In genomic region chr2:241049739-241050623, GRCh38 we compare ENCODE assay signal across 21 cellular contexts. TPM values are rescaled to one million over a fixed set of nuclear protein-coding genes. Genes with fewer than 3 reads are reported as not detected.
DNase-seq lines count a peak whose midpoint lies in the region; ATAC-seq and TF ChIP-seq lines count a peak whose summit lies in the region.
"Had no signal": no experiment of that assay in that cellular context is flagged by ENCODE, and none has a peak within 500 bp of the region (broad histone marks: within the 10 kb centered on the region; RNA-seq: fewer than 3 reads in every experiment).

No MANE protein-coding gene starts in this region.

- no peak for TF ChIP-seq POLR2A in thyroid gland (IDR thresholded peaks at IDR 0.05)

- no peaks in the 10 kb centered on the region for H3K4me1 Mint-ChIP-seq in chondrocyte (ENCODE audit: low read depth)
- H3K4me1 Mint-ChIP-seq: activated T-helper 17 cell treated with anti-CD3 and anti-CD28 coated beads, Interleukin-2, amount 50 U/mL, for 72 hours had no signal

- WGBS in thyroid gland, 2 donors: 73 to 77% methylated on average over 28 of the region's 38 CpGs

- H3K27ac ChIP-seq in thyroid gland: no peak overlapping the region
- H3K27ac ChIP-seq: gastrocnemius medialis, PC-9 had no signal

- H3K27me3 Mint-ChIP-seq in chondrocyte (ENCODE audit: low read depth): peaks cover 26% of the 10 kb centered on the region
- H3K27me3 Mint-ChIP-seq: activated T-helper 17 cell treated with anti-CD3 and anti-CD28 coated beads, Interleukin-2, amount 50 U/mL, for 72 hours; naive thymus-derived CD8-positive, alpha-beta T cell; stimulated activated naive CD8-positive, alpha-beta T cell treated with anti-CD3 and anti-CD28 coated beads, Interleukin-15, Interleukin-2, amounts not matched to agents 100 ng/mL and 50 ng/mL, for 24 hours had no signal

- H3K4me1 ChIP-seq in thyroid gland: no peaks in the 10 kb centered on the region
- H3K4me1 ChIP-seq: gastrocnemius medialis had no signal

- no peaks in the 10 kb centered on the region for H3K9me3 ChIP-seq in thyroid gland
- H3K9me3 ChIP-seq: gastrocnemius medialis had no signal

- peak; percentile 28 for DNase-seq in activated CD4-positive, CD25-positive, alpha-beta regulatory T cell treated with anti-CD3 and anti-CD28 coated beads, Interleukin-2, amount 50 U/mL, for 72 hours
- DNase-seq in chondrocyte (ENCODE audit: low spot score) (peak; percentile 92), islet precursor cell (peak; percentile 83), sciatic nerve (ENCODE audit: low spot score) (peak; percentile 52), thyroid gland (no peak)
- DNase-seq: 8988T; activated CD4-positive, alpha-beta T cell treated with anti-CD3 and anti-CD28 coated beads for 4 hours; effector CD8-positive, alpha-beta T cell; gastrocnemius medialis; GDM1; Karpas-422; NCI-H1436 treated with DMSO at 0.1 percent for 48 hours; NCI-H510A treated with DMSO at 0.1 percent for 48 hours; PC-9 had no signal

- H3K36me3 Mint-ChIP-seq in chondrocyte (ENCODE audit: low read depth): peaks cover 3% of the 10 kb centered on the region

- no peak overlapping the region for H3K4me3 ChIP-seq in thyroid gland (replicated peaks in 1 of 3)
- H3K4me3 ChIP-seq: gastrocnemius medialis, PC-9 had no signal

- no peak for TF ChIP-seq CTCF in chondrocyte (IDR thresholded peaks at IDR 0.05)
- no peak for TF ChIP-seq CTCF in thyroid gland (IDR thresholded peaks at IDR 0.05)

- H3K27ac Mint-ChIP-seq in chondrocyte (ENCODE audit: unreplicated experiment): no peak overlapping the region
- H3K27ac Mint-ChIP-seq: activated T-helper 17 cell treated with anti-CD3 and anti-CD28 coated beads, Interleukin-2, amount 50 U/mL, for 72 hours; CD8-positive, alpha-beta T cell; stimulated activated naive CD8-positive, alpha-beta T cell treated with anti-CD3 and anti-CD28 coated beads, Interleukin-15, Interleukin-2, amounts not matched to agents 100 ng/mL and 50 ng/mL, for 24 hours had no signal

- no peak for ATAC-seq in activated CD4-positive, CD25-positive, alpha-beta regulatory T cell treated with anti-CD3 and anti-CD28 coated beads, Interleukin-2, amount 50 U/mL, for 24 hours
- ATAC-seq in sciatic nerve (no peak), GM19455 (IDR thresholded peaks at IDR 0.05; ENCODE audit: unreplicated experiment) (no peak), HG02938 (IDR thresholded peaks at IDR 0.05; ENCODE audit: unreplicated experiment) (no peak)
- ATAC-seq: activated T-helper 17 cell treated with anti-CD3 and anti-CD28 coated beads, Interleukin-2, amount 50 U/mL, for 72 hours; naive thymus-derived CD8-positive, alpha-beta T cell had no signal

- no peaks in the 10 kb centered on the region for H3K27me3 ChIP-seq in thyroid gland
- H3K27me3 ChIP-seq: gastrocnemius medialis had no signal

- peaks cover 45 to 47% of the 10 kb centered on the region in 2 donors for H3K36me3 ChIP-seq in thyroid gland

- intact Hi-C loops in sciatic nerve (cut with DNase I) (no loop called here), thyroid gland (cut with DNase I) (no loop called here)

- H3K9me3 Mint-ChIP-seq in chondrocyte (ENCODE audit: low read depth): peaks cover 15% of the 10 kb centered on the region
- H3K9me3 Mint-ChIP-seq: activated T-helper 17 cell treated with anti-CD3 and anti-CD28 coated beads, Interleukin-2, amount 50 U/mL, for 72 hours had no signal

- no peak overlapping the region for H3K4me3 Mint-ChIP-seq in chondrocyte (ENCODE audit: unreplicated experiment)
- H3K4me3 Mint-ChIP-seq: activated T-helper 17 cell treated with anti-CD3 and anti-CD28 coated beads, Interleukin-2, amount 50 U/mL, for 72 hours; CD8-positive, alpha-beta T cell; naive thymus-derived CD8-positive, alpha-beta T cell; stimulated activated naive CD8-positive, alpha-beta T cell treated with anti-CD3 and anti-CD28 coated beads, Interleukin-15, Interleukin-2, amounts not matched to agents 100 ng/mL and 50 ng/mL, for 24 hours had no signal

RNA-seq across cellular contexts. Expression of gene SNED1, which starts 51.6 kb away (rescaled TPM):
- total RNA-seq in chondrocyte: 1.6 to 2.9 TPM (median 1.9 TPM) in 3 replicates
- 148 TPM for total RNA-seq in sciatic nerve
- total RNA-seq in thyroid gland: 100 to 1,000 TPM in 1 of 4 donors, 10 to 100 TPM in 3; 47.7 to 122 (median 68.7) TPM

RNA-seq across cellular contexts. Expression of gene MTERF4, which starts 52.1 kb away (rescaled TPM):
- total RNA-seq in chondrocyte: 21.5 to 34.1 TPM (median 22.6 TPM) in 3 replicates
- total RNA-seq in sciatic nerve: 33.5 TPM
- total RNA-seq in thyroid gland: 100 to 1,000 TPM in 1 of 4 donors, 10 to 100 TPM in 3; 67.8 to 110 (median 91.0) TPM

Comparison
In these comparisons a context has a peak if more than half of its experiments do, and no peak if none do; other contexts are left out.
1. DNase-seq: peak in activated CD4-positive, CD25-positive, alpha-beta regulatory T cell treated with anti-CD3 and anti-CD28 coated beads, Interleukin-2, amount 50 U/mL, for 72 hours (single experiment), chondrocyte (single experiment), islet precursor cell (single experiment) and sciatic nerve (single experiment); none in thyroid gland (0 of 2).
2. RNA of gene SNED1, which starts 51.6 kb away (total RNA-seq): 148 TPM in sciatic nerve (single experiment) and 47.7 to 122 TPM in thyroid gland; 1.6 to 2.9 TPM in chondrocyte; every median in the first group is over 10 times any median in the second.